ENCODE assay signal across 9 cellular contexts in genomic region chr19:55408320-55408836, GRCh38. TPM values are rescaled to one million over a fixed set of nuclear protein-coding genes. Genes with fewer than 3 reads are reported as not detected.
DNase-seq lines count a peak whose midpoint lies in the region; ATAC-seq, FAIRE-seq and TF ChIP-seq lines count a peak whose summit lies in the region.
"Had no signal": no experiment of that assay in that cellular context is flagged by ENCODE, and none has a peak within 500 bp of the region (broad histone marks: within the 10 kb centered on the region; RNA-seq: fewer than 3 reads in every experiment).

No MANE protein-coding gene starts in this region.

- TSS peak; percentile 97 for BruUV-seq in GM12878 (replicated peaks; lab: Mats Ljungman, UMichigan)

- H3K27me3 ChIP-seq in right atrium auricular region (no peaks in the 10 kb centered on the region), GM12878 (replicated peaks in 1 of 2; ENCODE audit: control insufficient read depth in 2 of 2, insufficient read depth in 2 of 2, low read length in 1 of 2) (no peaks in the 10 kb centered on the region), mesendoderm (ENCODE audit: insufficient read depth, low read length, poor library complexity) (no peaks in the 10 kb centered on the region), vagina (no peaks in the 10 kb centered on the region)

- peak overlapping the region; percentile 24 for H3K18ac ChIP-seq in mesendoderm (ENCODE audit: low read length)

- no peak overlapping the region for H4K8ac ChIP-seq in mesendoderm (ENCODE audit: low read depth, low read length)

- no peaks in the 10 kb centered on the region; the same call in 1 of the 2 replicates for H4K20me1 ChIP-seq in GM12878 (ENCODE audit: control insufficient read depth, insufficient read depth)

- SMC1A ChIA-PET in GM12878 (lab: Charles Lee; ENCODE audit: uncharacterized antibody, unreplicated experiment) = interaction anchor here (1.1 to 1.9 kb wide), 3 partner anchors 8 to 107 kb away, joined by 4 to 5 read pairs (median 5); no protein-coding TSS in a partner anchor

- H3K4me3 ChIP-seq in right atrium auricular region (peak overlapping the region; percentile 22 to 84), GM12878 (peak overlapping the region; percentile 68), mesendoderm (ENCODE audit: low read length) (no peak overlapping the region), vagina (peak overlapping the region; percentile 76 to 100)

- TF ChIP-seq RAD21 in GM12878 (IDR thresholded peaks at IDR 0.05; ENCODE audit: insufficient read depth, low read depth, low read length) = no peak

- peaks cover 34% of the 10 kb centered on the region for H3K79me2 ChIP-seq in GM12878 (ENCODE audit: control insufficient read depth, insufficient read depth, low read length)
- peaks cover 27% of the 10 kb centered on the region for H3K79me2 ChIP-seq in mesendoderm (ENCODE audit: control insufficient read depth, insufficient read depth, low read length)

- no peak for FAIRE-seq in GM12878 (lab: Jason Lieb, UNC)

- CTCF ChIA-PET in GM12878 (lab: Yijun Ruan, JAX) = interaction anchor here (1.3 to 2.0 kb wide), 4 partner anchors 10 to 116 kb away, joined by 4 to 9 read pairs (median 8); no protein-coding TSS in a partner anchor

- peak overlapping the region; percentile 75 for H3K4ac ChIP-seq in mesendoderm (ENCODE audit: low read depth, low read length)

- peak overlapping the region; percentile 84 for H4K5ac ChIP-seq in mesendoderm (ENCODE audit: low read length)

- TF ChIP-seq EP300 in GM12878 (IDR thresholded peaks at IDR 0.05; ENCODE audit: borderline replicate concordance in 1 of 2, control insufficient read depth in 1 of 2, low read depth in 2 of 2, low read length in 2 of 2) = no peak

- H3K23ac ChIP-seq in mesendoderm (ENCODE audit: low read length) = no peak overlapping the region

- H2BK5ac ChIP-seq in mesendoderm (ENCODE audit: low read length) = peak overlapping the region; percentile 2

- H3K9me3 ChIP-seq in right atrium auricular region = no peaks in the 10 kb centered on the region
- H3K9me3 ChIP-seq in GM12878 (replicated peaks; ENCODE audit: control insufficient read depth, insufficient read depth, low read length) = peaks cover 5% of the 10 kb centered on the region; the same call in 1 of the 3 replicates
- H3K9me3 ChIP-seq in vagina = no peaks in the 10 kb centered on the region

- H3K4me1 ChIP-seq in right atrium auricular region (peaks cover 0 to 20% of the 10 kb centered on the region in 2 donors), GM12878 (ENCODE audit: control insufficient read depth, insufficient read depth, low read length) (peaks cover 20% of the 10 kb centered on the region), mesendoderm (ENCODE audit: control insufficient read depth, low read depth, low read length) (peaks cover 10% of the 10 kb centered on the region), vagina (peaks cover 26% of the 10 kb centered on the region)

- peak overlapping the region; percentile 76 for H3K9ac ChIP-seq in GM12878 (ENCODE audit: control insufficient read depth, insufficient read depth, low read length)
- H3K9ac ChIP-seq in mesendoderm (ENCODE audit: low read length) = peak overlapping the region; percentile 48

- H2AFZ ChIP-seq in GM12878 (ENCODE audit: control insufficient read depth, low read depth, low read length) = peak overlapping the region; percentile 96

- H3K36me3 ChIP-seq in right atrium auricular region (peaks cover 19% of the 10 kb centered on the region), GM12878 (ENCODE audit: control insufficient read depth in 2 of 2, insufficient read depth in 2 of 2, low read length in 1 of 2) (peaks cover 6 to 8% of the 10 kb centered on the region in 2 experiments; a peak in 3 of 4 replicates), mesendoderm (ENCODE audit: control insufficient read depth, insufficient read depth, low read length) (peaks cover 9% of the 10 kb centered on the region), vagina (peaks cover 0 to 19% of the 10 kb centered on the region in 2 donors)

- POLR2A ChIA-PET in GM12878 (lab: Charles Lee) = interaction anchor here (0.6 to 3.2 kb wide), 11 partner anchors 21 to 345 kb away, joined by 3 to 21 read pairs (median 4); partner anchors contain the start of genes KMT5C, RDH13, RPL28 and TMEM238

- DNase-seq in right atrium auricular region (ENCODE audit: low spot score) = no peak
- no peak for DNase-seq in Right ventricle myocardium inferior (ENCODE audit: missing footprints)
- no peak for DNase-seq in GM12878 (ENCODE audit: low read depth, low spot score)
- DNase-seq in mesendoderm = no peak
- no peak for DNase-seq in vagina (ENCODE audit: extremely low spot score in 2 of 2)
- DNase-seq in NCI-H2171 (lab: John Stamatoyannopoulos, UW) = no peak
- no peak for DNase-seq in AG08395 (ENCODE audit: low spot score)
- no peak for DNase-seq in AG20443 (ENCODE audit: low spot score)

- in situ Hi-C loops in GM12878 (cut with MboI) = no loop called here

- ATAC-seq in Right ventricle myocardium inferior (no peak), GM12878 (no peak)

- H3K27ac ChIP-seq in right atrium auricular region (peak overlapping the region; percentile 97), GM12878 (ENCODE audit: control insufficient read depth, insufficient read depth) (peak overlapping the region; percentile 98), mesendoderm (ENCODE audit: low read depth, low read length) (peak overlapping the region; percentile 76), vagina (peak overlapping the region; percentile 92)

- peaks cover 13% of the 10 kb centered on the region for H3K79me1 ChIP-seq in mesendoderm (ENCODE audit: low read length)

- peak overlapping the region; percentile 5 for H2AK5ac ChIP-seq in mesendoderm (ENCODE audit: low read length)

- no peak overlapping the region for H2BK120ac ChIP-seq in mesendoderm (ENCODE audit: low read depth, low read length)

- WGBS in GM12878 (ENCODE audit: insufficient coverage, insufficient replicate concordance, low lambda C conversion rate, missing lambda C conversion rate) = 30% methylated on average over 21 of the region's 21 CpGs
- WGBS in mesendoderm (ENCODE audit: extremely low coverage, insufficient coverage, low lambda C conversion rate) = no CpG with 5 or more reads among the region's 21 CpGs

- no peak overlapping the region for H2BK15ac ChIP-seq in mesendoderm (replicated peaks; ENCODE audit: low read depth)

- RAD21 ChIA-PET in GM12878 (lab: Charles Lee; ENCODE audit: unreplicated experiment) = interaction anchor here (0.6 to 2.3 kb wide), 4 partner anchors 24 to 151 kb away, joined by 3 to 14 read pairs (median 6); partner anchors contain the start of genes HSPBP1 and TMEM238

- H3K56ac ChIP-seq in mesendoderm (ENCODE audit: low read length) = peak overlapping the region; percentile 80

- TF ChIP-seq CTCF in right atrium auricular region (IDR thresholded peaks at IDR 0.05) = no peak
- no peak for TF ChIP-seq CTCF in GM12878 (IDR thresholded peaks at IDR 0.05 in 2 of 3, conservative IDR thresholded peaks at IDR 0.05 in 1 of 3; ENCODE audit: control insufficient read depth in 2 of 3, extremely low read depth in 1 of 3, insufficient read depth in 1 of 3, low read depth in 3 of 3, low read length in 3 of 3)
- peak in 1 of 3 experiments; percentile 18 for TF ChIP-seq CTCF in vagina (IDR thresholded peaks at IDR 0.05)

- H3K4me2 ChIP-seq in GM12878 (ENCODE audit: control insufficient read depth, insufficient read depth) (peak overlapping the region; percentile 99), mesendoderm (ENCODE audit: low read length) (peak overlapping the region; percentile 9)

- TF ChIP-seq POLR2A in GM12878 (IDR thresholded peaks at IDR 0.05; ENCODE audit: low read depth, low read length) = peak; percentile 39; the same call in 1 of the 2 replicates
- TF ChIP-seq POLR2A in vagina (IDR thresholded peaks at IDR 0.05) = no peak

- intact Hi-C loops in Right ventricle myocardium inferior (cut with DNase I) = no loop called here
- intact Hi-C loops in GM12878 (cut with micrococcal nuclease; ENCODE audit: unreplicated experiment) = loop anchor here (1.0 kb wide), 1 partner anchor 216 kb away; the partner anchor contains the start of gene ZNF784
- intact Hi-C loops in vagina (cut with DNase I) = loop anchor here (10.0 kb wide), 1 partner anchor 196 kb away; the partner anchor contains the start of genes ZNF524 and ZNF865

RNA-seq across cellular contexts. Expression of gene UBE2S, which starts 0.8 kb away (rescaled TPM):
- total RNA-seq in right atrium auricular region = 10 to 100 TPM; 19.1 to 22.0 TPM
- 31.2 TPM for total RNA-seq in Right ventricle myocardium inferior
- 9.4 and 10.2 TPM in 2 replicates for total RNA-seq in GM12878 (2013; cell fraction: nucleolus; rRNA removed)
- total RNA-seq in GM12878 (2014; rRNA removed) = 517 and 640 TPM in 2 replicates
- total RNA-seq in GM12878 (2014; rRNA removed; fragmentation: Illumina TruSeq; extraction: Trizol) = 58.9 and 67.6 TPM in 2 replicates
- 258 and 260 TPM in 2 replicates for total RNA-seq in GM12878 (2021)
- polyA plus RNA-seq in GM12878 (2011; ENCODE audit: low read depth) = 9.6 TPM
- 46.6 and 82.3 TPM in 2 replicates for polyA plus RNA-seq in GM12878 (2011; rRNA removed)
- 101 and 131 TPM in 2 replicates for polyA plus RNA-seq in GM12878 (2011; cell fraction: cytosol; rRNA removed)
- 105 and 115 TPM in 2 replicates for polyA plus RNA-seq in GM12878 (2011; cell fraction: nucleus; rRNA removed)
- 64.8 and 111 TPM in 2 replicates for polyA plus RNA-seq in GM12878 (2012)
- 20.6 and 105 TPM in 2 replicates for polyA plus RNA-seq in GM12878 (2014; fragmentation: Illumina TruSeq; extraction: Trizol)
- 1 to 10 TPM; 2.3 to 5.1 TPM for polyA plus RNA-seq in GM12878 (2014; fragmentation: Nextera tagmentation; extraction: Ambion mirVana)
- polyA plus RNA-seq in GM12878 (2014; rRNA removed) = 149 and 769 TPM in 2 replicates
- 100 to 1,000 TPM; 323 to 417 TPM for polyA plus RNA-seq in GM12878 (2016; fragmentation: Nextera tagmentation; extraction: Ambion mirVana)
- 29.6 and 57.1 TPM in 2 replicates for polyA minus RNA-seq in GM12878 (2011; rRNA and poly(A)+ RNA removed)
- 70.9 and 83.8 TPM in 2 replicates for polyA minus RNA-seq in GM12878 (2011; cell fraction: cytosol; rRNA and poly(A)+ RNA removed)
- 10.4 and 21.0 TPM in 2 replicates for polyA minus RNA-seq in GM12878 (2011; cell fraction: nucleus; rRNA and poly(A)+ RNA removed)
- polyA plus RNA-seq in mesendoderm (2013, experiment 1 of 2) = 217 TPM
- polyA plus RNA-seq in mesendoderm (2013, experiment 2 of 2) = 221 TPM
- total RNA-seq in vagina = 22.3 TPM

RNA-seq across cellular contexts. Expression of gene RPL28, which starts 22.6 kb away (rescaled TPM):
- total RNA-seq in right atrium auricular region (100 to 1,000 TPM; 175 to 319 TPM), Right ventricle myocardium inferior (664 TPM), GM12878 (2014; rRNA removed) (717 and 1,079 TPM in 2 replicates), GM12878 (2014; rRNA removed; fragmentation: Illumina TruSeq; extraction: Trizol) (1,192 and 1,229 TPM in 2 replicates), GM12878 (2021) (3,542 and 3,611 TPM in 2 replicates), vagina (1,166 TPM)
- 122 and 150 TPM in 2 replicates for total RNA-seq in GM12878 (2013; cell fraction: nucleolus; rRNA removed)
- 6,930 TPM for polyA plus RNA-seq in GM12878 (2011; ENCODE audit: low read depth)
- polyA plus RNA-seq in GM12878 (2011; rRNA removed) (139 and 260 TPM in 2 replicates), GM12878 (2014; fragmentation: Illumina TruSeq; extraction: Trizol) (225 and 1,758 TPM in 2 replicates), GM12878 (2014; fragmentation: Nextera tagmentation; extraction: Ambion mirVana) (100 to 1,000 TPM; 290 to 479 TPM), GM12878 (2014; rRNA removed) (1,272 and 1,578 TPM in 2 replicates), GM12878 (2016; fragmentation: Nextera tagmentation; extraction: Ambion mirVana) (100 to 1,000 TPM; 692 to 703 TPM)
- polyA plus RNA-seq in GM12878 (2011; cell fraction: cytosol; rRNA removed) = 910 and 1,341 TPM in 2 replicates
- 487 and 492 TPM in 2 replicates for polyA plus RNA-seq in GM12878 (2011; cell fraction: nucleus; rRNA removed)
- 4,260 and 4,399 TPM in 2 replicates for polyA plus RNA-seq in GM12878 (2012)
- polyA minus RNA-seq in GM12878 (2011; rRNA and poly(A)+ RNA removed) = 272 and 502 TPM in 2 replicates
- polyA minus RNA-seq in GM12878 (2011; cell fraction: cytosol; rRNA and poly(A)+ RNA removed) = 1,150 and 1,184 TPM in 2 replicates
- 130 and 178 TPM in 2 replicates for polyA minus RNA-seq in GM12878 (2011; cell fraction: nucleus; rRNA and poly(A)+ RNA removed)
- polyA plus RNA-seq in mesendoderm (2013, experiment 1 of 2) = 2,426 TPM
- polyA plus RNA-seq in mesendoderm (2013, experiment 2 of 2) = 2,495 TPM

RNA-seq across cellular contexts. Expression of gene TMEM238, which starts 24.3 kb away (rescaled TPM):
- total RNA-seq in right atrium auricular region (1 to 10 TPM in 1 of 2 donors, not detected in 1; 1.2 TPM), Right ventricle myocardium inferior (0.24 TPM), GM12878 (2014; rRNA removed) (3.1 and 10.0 TPM in 2 replicates), GM12878 (2014; rRNA removed; fragmentation: Illumina TruSeq; extraction: Trizol) (0.18 and 0.58 TPM in 2 replicates), GM12878 (2021) (16.9 and 17.9 TPM in 2 replicates), vagina (5.9 TPM)
- total RNA-seq in GM12878 (2013; cell fraction: nucleolus; rRNA removed) = not detected in 2 replicates
- not detected for polyA plus RNA-seq in GM12878 (2011; ENCODE audit: low read depth)
- polyA plus RNA-seq in GM12878 (2011; rRNA removed) (0.09 and 0.18 TPM in 2 replicates), GM12878 (2014; fragmentation: Illumina TruSeq; extraction: Trizol) (0.09 TPM in 1 of 2 replicates, not detected in the other), GM12878 (2014; fragmentation: Nextera tagmentation; extraction: Ambion mirVana) (under 1 TPM; 0.05 to 0.10 TPM), GM12878 (2014; rRNA removed) (4.9 and 9.1 TPM in 2 replicates), GM12878 (2016; fragmentation: Nextera tagmentation; extraction: Ambion mirVana) (under 1 TPM in 1 of 2 experiments, not detected in 1; 0.94 TPM)
- polyA plus RNA-seq in GM12878 (2011; cell fraction: cytosol; rRNA removed) = 0.23 TPM in 1 of 2 replicates, not detected in the other
- 0.93 and 1.4 TPM in 2 replicates for polyA plus RNA-seq in GM12878 (2011; cell fraction: nucleus; rRNA removed)
- 0.95 and 1.1 TPM in 2 replicates for polyA plus RNA-seq in GM12878 (2012)
- not detected in 2 replicates for polyA minus RNA-seq in GM12878 (2011; rRNA and poly(A)+ RNA removed)
- 1.9 and 3.3 TPM in 2 replicates for polyA minus RNA-seq in GM12878 (2011; cell fraction: cytosol; rRNA and poly(A)+ RNA removed)
- polyA minus RNA-seq in GM12878 (2011; cell fraction: nucleus; rRNA and poly(A)+ RNA removed) = 0.24 and 0.86 TPM in 2 replicates
- 0.66 TPM for polyA plus RNA-seq in mesendoderm (2013, experiment 1 of 2)
- polyA plus RNA-seq in mesendoderm (2013, experiment 2 of 2) = 0.53 TPM

RNA-seq across cellular contexts. Expression of gene TMEM190, which starts 31.8 kb away (rescaled TPM):
- not detected for total RNA-seq in right atrium auricular region
- not detected for total RNA-seq in Right ventricle myocardium inferior
- not detected in 2 replicates for total RNA-seq in GM12878 (2013; cell fraction: nucleolus; rRNA removed)
- total RNA-seq in GM12878 (2014; rRNA removed) = not detected in 2 replicates
- not detected in 2 replicates for total RNA-seq in GM12878 (2014; rRNA removed; fragmentation: Illumina TruSeq; extraction: Trizol)
- total RNA-seq in GM12878 (2021) = not detected in 2 replicates
- not detected for polyA plus RNA-seq in GM12878 (2011; ENCODE audit: low read depth)
- not detected in 2 replicates for polyA plus RNA-seq in GM12878 (2011; rRNA removed)
- not detected in 2 replicates for polyA plus RNA-seq in GM12878 (2011; cell fraction: cytosol; rRNA removed)
- not detected in 2 replicates for polyA plus RNA-seq in GM12878 (2011; cell fraction: nucleus; rRNA removed)
- polyA plus RNA-seq in GM12878 (2012) = not detected in 2 replicates
- polyA plus RNA-seq in GM12878 (2014; fragmentation: Illumina TruSeq; extraction: Trizol) = not detected in 2 replicates
- polyA plus RNA-seq in GM12878 (2014; fragmentation: Nextera tagmentation; extraction: Ambion mirVana) = not detected
- not detected in 2 replicates for polyA plus RNA-seq in GM12878 (2014; rRNA removed)
- not detected for polyA plus RNA-seq in GM12878 (2016; fragmentation: Nextera tagmentation; extraction: Ambion mirVana)
- not detected in 2 replicates for polyA minus RNA-seq in GM12878 (2011; rRNA and poly(A)+ RNA removed)
- not detected in 2 replicates for polyA minus RNA-seq in GM12878 (2011; cell fraction: cytosol; rRNA and poly(A)+ RNA removed)
- not detected in 2 replicates for polyA minus RNA-seq in GM12878 (2011; cell fraction: nucleus; rRNA and poly(A)+ RNA removed)
- polyA plus RNA-seq in mesendoderm (2013, experiment 1 of 2) = not detected
- polyA plus RNA-seq in mesendoderm (2013, experiment 2 of 2) = 0.08 TPM
- not detected for total RNA-seq in vagina
- total RNA-seq: renal cortical epithelial cell had no signal

RNA-seq across cellular contexts. Expression of gene SHISA7, which starts 34.7 kb away (rescaled TPM):
- total RNA-seq in right atrium auricular region (not detected), Right ventricle myocardium inferior (not detected), GM12878 (2014; rRNA removed) (not detected in 2 replicates), GM12878 (2014; rRNA removed; fragmentation: Illumina TruSeq; extraction: Trizol) (not detected in 2 replicates), GM12878 (2021) (not detected in 2 replicates), vagina (0.25 TPM)
- total RNA-seq in GM12878 (2013; cell fraction: nucleolus; rRNA removed) = not detected in 2 replicates
- 0.05 TPM for polyA plus RNA-seq in GM12878 (2011; ENCODE audit: low read depth)
- polyA plus RNA-seq in GM12878 (2011; rRNA removed) (not detected in 2 replicates), GM12878 (2014; fragmentation: Illumina TruSeq; extraction: Trizol) (0.03 TPM in 1 of 2 replicates, not detected in the other), GM12878 (2014; fragmentation: Nextera tagmentation; extraction: Ambion mirVana) (not detected), GM12878 (2014; rRNA removed) (not detected in 2 replicates), GM12878 (2016; fragmentation: Nextera tagmentation; extraction: Ambion mirVana) (not detected)
- polyA plus RNA-seq in GM12878 (2011; cell fraction: cytosol; rRNA removed) = not detected in 2 replicates
- not detected in 2 replicates for polyA plus RNA-seq in GM12878 (2011; cell fraction: nucleus; rRNA removed)
- polyA plus RNA-seq in GM12878 (2012) = 0.05 and 0.06 TPM in 2 replicates
- polyA minus RNA-seq in GM12878 (2011; rRNA and poly(A)+ RNA removed) = not detected in 2 replicates
- polyA minus RNA-seq in GM12878 (2011; cell fraction: cytosol; rRNA and poly(A)+ RNA removed) = not detected in 2 replicates
- not detected in 2 replicates for polyA minus RNA-seq in GM12878 (2011; cell fraction: nucleus; rRNA and poly(A)+ RNA removed)
- 0.06 TPM for polyA plus RNA-seq in mesendoderm (2013, experiment 1 of 2)
- 0.04 TPM for polyA plus RNA-seq in mesendoderm (2013, experiment 2 of 2)
- total RNA-seq: renal cortical epithelial cell had no signal
